Comparison of ENCODE assay signal across 8 cellular contexts in genomic region chr20:33653218-33653899, GRCh38. TPM values are rescaled to one million over a fixed set of nuclear protein-coding genes. Genes with fewer than 3 reads are reported as not detected.
DNase-seq lines count a peak whose midpoint lies in the region; ATAC-seq and TF ChIP-seq lines count a peak whose summit lies in the region.

No MANE protein-coding gene starts in this region.

- H3K36me3 ChIP-seq in mesenchymal stem cell (ENCODE audit: control insufficient read depth in 1 of 2, insufficient read depth in 2 of 2, low read depth in 1 of 2, low read length in 2 of 2) (peaks cover 9 to 37% of the 10 kb centered on the region in 2 experiments), upper lobe of left lung (peaks cover 4 to 16% (median 11%) of the 10 kb centered on the region in 4 donors)

- H4K91ac ChIP-seq in mesenchymal stem cell (ENCODE audit: low read length), result no peak overlapping the region

- no peak overlapping the region for H2BK12ac ChIP-seq in mesenchymal stem cell (ENCODE audit: low read length in 2 of 2)

- H3K4me2 ChIP-seq in mesenchymal stem cell (ENCODE audit: low read length, poor library complexity, severe bottlenecking), result peak overlapping the region; percentile 17

- WGBS in mesenchymal stem cell, result 66% methylated on average over 16 of the region's 16 CpGs
- whole genome bisulfite sequencing in upper lobe of left lung, 2 donors, result 20 to 44% methylated on average over 7 to 16 of the region's 16 CpGs

- no peak for TF ChIP-seq POLR2A in upper lobe of left lung (IDR thresholded peaks at IDR 0.05)

- peaks cover 2% of the 10 kb centered on the region for H3K79me1 ChIP-seq in mesenchymal stem cell (replicated peaks; ENCODE audit: low read length, poor library complexity, severe bottlenecking)

- TF ChIP-seq EP300 in upper lobe of left lung (IDR thresholded peaks at IDR 0.05), result no peak

- peak overlapping the region in 1 of 2 donors; percentile 44 for H3K27ac Mint-ChIP-seq in effector memory CD8-positive, alpha-beta T cell

- no peaks in the 10 kb centered on the region for H3K9me3 ChIP-seq in mesenchymal stem cell (ENCODE audit: control insufficient read depth, low read length)
- no peaks in the 10 kb centered on the region for H3K9me3 ChIP-seq in upper lobe of left lung

- H3K14ac ChIP-seq in mesenchymal stem cell (ENCODE audit: low read length in 2 of 2), result no peak overlapping the region

- peaks cover 6 to 7% of the 10 kb centered on the region in 2 donors for H3K4me1 Mint-ChIP-seq in effector memory CD8-positive, alpha-beta T cell (ENCODE audit: low read depth in 2 of 2)

- ATAC-seq in effector memory CD8-positive, alpha-beta T cell (replicated peaks), result peak; percentile 74
- peak; percentile 59 to 67 for ATAC-seq in upper lobe of left lung (ENCODE audit: low FRiP score in 2 of 2)
- ATAC-seq in activated CD4-positive, CD25-positive, alpha-beta regulatory T cell treated with anti-CD3 and anti-CD28 coated beads, Interleukin-2, amount 50 U/mL, for 24 hours, result no peak

- DNase-seq in AG09309 (ENCODE audit: low read depth) (no peak), GM13977 (ENCODE audit: low spot score) (peak; percentile 77), NCI-H2107 treated with DMSO at 0.1 percent for 48 hours (lab: John Stamatoyannopoulos, UW; ENCODE audit: unreplicated experiment) (peak; percentile 62), UCSD-AML1 (lab: John Stamatoyannopoulos, UW; ENCODE audit: unreplicated experiment) (peak; percentile 41), mesenchymal stem cell (peak; percentile 69), upper lobe of left lung (peak in 1 of 2 donors; percentile 61)
- DNase-seq in effector memory CD8-positive, alpha-beta T cell, result peak; percentile 21 to 51 (median 33)

- peak overlapping the region; percentile 3 for H3K27ac ChIP-seq in mesenchymal stem cell (ENCODE audit: low read length, poor library complexity, severe bottlenecking)
- H3K27ac ChIP-seq in upper lobe of left lung, result peak overlapping the region in 1 of 4 donors; percentile 7

- H2BK15ac ChIP-seq in mesenchymal stem cell (ENCODE audit: low read depth, poor library complexity, severe bottlenecking), result no peak overlapping the region

- in situ Hi-C loops in GM13977 (cut with MboI; ENCODE audit: low pct_unique_long_range_greater_than_20kb, low sequenced_read_pairs, unreplicated experiment), result loop anchor here (10.0 kb wide), 1 partner anchor 199 kb away; no protein-coding TSS in a partner anchor

- peak overlapping the region; percentile 75 for H3K9ac ChIP-seq in mesenchymal stem cell (ENCODE audit: low read length)

- peak overlapping the region; percentile 13 for H2AK5ac ChIP-seq in mesenchymal stem cell (ENCODE audit: low read length, severe bottlenecking)

- H3K4me3 Mint-ChIP-seq in effector memory CD8-positive, alpha-beta T cell, result no peak overlapping the region

- no peaks in the 10 kb centered on the region for H3K27me3 Mint-ChIP-seq in effector memory CD8-positive, alpha-beta T cell

- H4K8ac ChIP-seq in mesenchymal stem cell (ENCODE audit: low read length), result peak overlapping the region; percentile 12

- peaks cover 0 to 3% of the 10 kb centered on the region in 2 experiments for H3K27me3 ChIP-seq in mesenchymal stem cell (ENCODE audit: control insufficient read depth in 1 of 2, insufficient read depth in 1 of 2, low read length in 2 of 2)
- no peaks in the 10 kb centered on the region for H3K27me3 ChIP-seq in upper lobe of left lung

- H3K36me3 Mint-ChIP-seq in effector memory CD8-positive, alpha-beta T cell (ENCODE audit: insufficient read depth), result no peaks in the 10 kb centered on the region

- H2BK120ac ChIP-seq in mesenchymal stem cell (ENCODE audit: low read depth, low read length), result no peak overlapping the region

- H2BK5ac ChIP-seq in mesenchymal stem cell (ENCODE audit: low read depth, low read length, poor library complexity, severe bottlenecking), result no peak overlapping the region

- H3K9me3 Mint-ChIP-seq in effector memory CD8-positive, alpha-beta T cell, result no peaks in the 10 kb centered on the region

- peaks cover 21% of the 10 kb centered on the region for H3K4me1 ChIP-seq in mesenchymal stem cell (ENCODE audit: control insufficient read depth, insufficient read depth, low read depth, low read length)
- H3K4me1 ChIP-seq in upper lobe of left lung, result peaks cover 16 to 34% (median 30%) of the 10 kb centered on the region in 4 donors

- TF ChIP-seq CTCF in AG09309 (IDR thresholded peaks at IDR 0.05; ENCODE audit: control insufficient read depth, insufficient read depth, low read depth, low read length, missing control alignments) (peak; percentile 95), GM13977 (IDR thresholded peaks at IDR 0.05; ENCODE audit: extremely low read depth, insufficient read depth, missing control alignments) (peak; percentile 78), upper lobe of left lung (IDR thresholded peaks at IDR 0.05) (peak; percentile 59 to 79 (median 76))

- no peak overlapping the region for H3K23ac ChIP-seq in mesenchymal stem cell (ENCODE audit: low read length in 2 of 2)

- H3K4me3 ChIP-seq in AG09309 (ENCODE audit: control insufficient read depth, low read depth, low read length), result no peak overlapping the region; the same call in 1 of the 2 replicates
- H3K4me3 ChIP-seq in mesenchymal stem cell (ENCODE audit: insufficient read depth in 1 of 2, low read depth in 1 of 2, low read length in 2 of 2), result peak overlapping the region in 1 of 2 experiments; percentile 55
- peak overlapping the region in 1 of 4 donors; percentile 15 for H3K4me3 ChIP-seq in upper lobe of left lung

- H2AFZ ChIP-seq in mesenchymal stem cell (ENCODE audit: low read depth, low read length), result no peak overlapping the region

- H3K18ac ChIP-seq in mesenchymal stem cell (ENCODE audit: low read depth in 1 of 2, low read length in 2 of 2), result no peak overlapping the region

- H3K4ac ChIP-seq in mesenchymal stem cell (ENCODE audit: low read depth in 1 of 2, low read length in 2 of 2), result no peak overlapping the region

RNA-seq across cellular contexts. Expression of gene C20orf144, which starts 8.8 kb away (rescaled TPM):
- 0.11 TPM for polyA plus RNA-seq in mesenchymal stem cell (2013, experiment 1 of 2)
- polyA plus RNA-seq in mesenchymal stem cell (2013, experiment 2 of 2), result 0.04 TPM
- total RNA-seq in upper lobe of left lung, result not detected

RNA-seq across cellular contexts. Expression of gene ACTL10, which starts 13.4 kb away (rescaled TPM):
- not detected for polyA plus RNA-seq in mesenchymal stem cell (2013, experiment 1 of 2)
- not detected for polyA plus RNA-seq in mesenchymal stem cell (2013, experiment 2 of 2)
- 1 to 10 TPM in 5 of 6 donors, not detected in 1; 1.7 to 3.8 (median 2.1) TPM for total RNA-seq in upper lobe of left lung

RNA-seq across cellular contexts. Expression of gene NECAB3, which starts 20.9 kb away (rescaled TPM):
- polyA plus RNA-seq in mesenchymal stem cell (2013, experiment 1 of 2), result 13.7 TPM
- 12.4 TPM for polyA plus RNA-seq in mesenchymal stem cell (2013, experiment 2 of 2)
- total RNA-seq in upper lobe of left lung, result 100 to 1,000 TPM in 2 of 6 donors, 10 to 100 TPM in 4; 43.4 to 309 (median 90.6) TPM

RNA-seq across cellular contexts. Expression of gene E2F1, which starts 32.8 kb away (rescaled TPM):
- 2.2 TPM for polyA plus RNA-seq in mesenchymal stem cell (2013, experiment 1 of 2)
- polyA plus RNA-seq in mesenchymal stem cell (2013, experiment 2 of 2), result 2.1 TPM
- 10 to 100 TPM in 1 of 6 donors, 1 to 10 TPM in 5; 5.5 to 12.9 (median 6.8) TPM for total RNA-seq in upper lobe of left lung

Comparison
In these comparisons a context has a peak if more than half of its experiments do, and no peak if none do; other contexts are left out.
1. ATAC-seq: peak in effector memory CD8-positive, alpha-beta T cell (single experiment) and upper lobe of left lung (2 of 2); none in activated CD4-positive, CD25-positive, alpha-beta regulatory T cell treated with anti-CD3 and anti-CD28 coated beads, Interleukin-2, amount 50 U/mL, for 24 hours (0 of 2).
2. Peak in every context shown above with its lines, with median percentiles within 50 percentile points of each other: CTCF ChIP-seq.